ENCODE assay signal across 13 cellular contexts in the genomic region with DNA sequence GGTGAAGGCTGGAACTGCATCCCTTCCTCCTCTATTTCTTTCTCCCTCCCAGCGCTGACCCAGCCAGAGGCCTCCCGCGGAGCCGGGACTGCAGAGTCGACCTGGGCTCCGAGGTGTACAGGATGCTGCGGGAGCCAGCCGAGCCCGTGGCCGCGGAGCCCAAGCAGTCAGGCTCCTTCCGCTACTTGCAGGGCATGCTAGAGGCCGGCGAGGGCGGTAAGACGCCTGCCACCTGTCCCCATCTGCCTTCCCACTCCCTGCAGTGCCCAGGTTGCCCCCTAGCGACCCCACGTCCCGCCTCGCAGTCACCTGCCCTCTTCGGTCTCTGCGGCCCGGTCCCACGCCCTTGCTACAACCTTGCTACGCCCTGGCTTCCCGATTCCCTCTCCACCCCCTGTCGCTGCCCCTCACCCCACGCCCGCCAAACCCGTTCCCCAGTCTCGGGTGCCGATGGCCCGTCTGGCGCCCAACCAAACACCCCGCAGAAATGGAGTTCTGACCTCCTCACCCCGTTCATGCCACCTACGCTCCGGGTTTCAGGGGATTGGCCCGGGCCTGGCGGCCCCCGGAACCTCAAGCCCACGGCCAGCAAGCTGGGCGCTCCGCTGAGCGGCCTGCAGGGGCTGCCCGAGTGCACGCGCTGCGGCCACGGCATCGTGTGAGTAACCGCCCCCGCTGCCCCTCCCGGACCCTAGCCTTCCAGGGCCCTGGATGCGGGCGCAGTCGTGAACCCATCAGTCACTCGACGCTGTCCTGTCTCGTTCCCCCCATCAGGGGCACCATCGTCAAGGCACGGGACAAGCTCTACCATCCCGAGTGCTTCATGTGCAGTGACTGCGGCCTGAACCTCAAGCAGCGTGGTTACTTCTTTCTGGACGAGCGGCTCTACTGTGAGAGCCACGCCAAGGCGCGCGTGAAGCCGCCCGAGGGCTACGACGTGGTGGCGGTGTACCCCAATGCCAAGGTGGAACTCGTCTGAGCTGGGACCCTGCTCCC. TPM values are rescaled to one million over a fixed set of nuclear protein-coding genes. Genes with fewer than 3 reads are reported as not detected.
DNase-seq lines count a peak whose midpoint lies in the region; ATAC-seq and TF ChIP-seq lines count a peak whose summit lies in the region.
"Had no signal": no experiment of that assay in that cellular context is flagged by ENCODE, and none has a peak within 500 bp of the region (broad histone marks: within the 10 kb centered on the region; RNA-seq: fewer than 3 reads in every experiment).

No MANE protein-coding gene starts in this region.

- CTCF ChIA-PET in OCI-LY7 (lab: Charles Lee; ENCODE audit: unreplicated experiment): interaction anchor here (0.6 to 0.9 kb wide), 2 partner anchors 18 to 232 kb away, joined by 3 read pairs; no protein-coding TSS in a partner anchor

- H3K79me2 ChIP-seq in DOHH2 (ENCODE audit: control insufficient read depth, low read length): no peaks in the 10 kb centered on the region
- no peaks in the 10 kb centered on the region for H3K79me2 ChIP-seq in OCI-LY7 (ENCODE audit: insufficient read depth, low read depth, low read length)

- H3K9ac ChIP-seq in endodermal cell (ENCODE audit: extremely low read depth, low read length, poor library complexity, severe bottlenecking): no peak overlapping the region

- H3K4me1 ChIP-seq in DOHH2 (ENCODE audit: control insufficient read depth, low read length) (no peaks in the 10 kb centered on the region), OCI-LY7 (ENCODE audit: insufficient read depth, low read length, poor library complexity, severe bottlenecking) (no peaks in the 10 kb centered on the region), endodermal cell (ENCODE audit: control insufficient read depth, insufficient read depth, low read length) (no peaks in the 10 kb centered on the region)

- H3K27me3 Mint-ChIP-seq in endodermal cell (ENCODE audit: insufficient read depth) (peaks cover 2% of the 10 kb centered on the region), neural crest cell (ENCODE audit: low read depth) (no peaks in the 10 kb centered on the region)

- H3K9me2 ChIP-seq in DOHH2 (replicated peaks; ENCODE audit: control insufficient read depth, low read length) (no peaks in the 10 kb centered on the region), OCI-LY7 (ENCODE audit: insufficient read depth, low read length) (no peaks in the 10 kb centered on the region)

- POLR2A ChIA-PET in OCI-LY7 (lab: Charles Lee): no interaction called here

- H3K9me3 ChIP-seq in DOHH2 (ENCODE audit: control insufficient read depth, insufficient read depth, low read length): no peaks in the 10 kb centered on the region
- no peaks in the 10 kb centered on the region for H3K9me3 ChIP-seq in OCI-LY7 (ENCODE audit: low read length)
- H3K9me3 ChIP-seq in endodermal cell (ENCODE audit: control insufficient read depth, low read length): no peaks in the 10 kb centered on the region
- H3K9me3 ChIP-seq: Caco-2 had no signal

- H3K36me3 ChIP-seq in DOHH2 (ENCODE audit: control insufficient read depth, low read length) (no peaks in the 10 kb centered on the region), OCI-LY7 (ENCODE audit: insufficient read depth, low read length) (no peaks in the 10 kb centered on the region), endodermal cell (ENCODE audit: control insufficient read depth, insufficient read depth, low read length) (peaks cover 4% of the 10 kb centered on the region)

- H3K27ac ChIP-seq in DOHH2 (ENCODE audit: low read depth, low read length) (no peak overlapping the region), OCI-LY7 (ENCODE audit: low read depth, low read length, poor library complexity, severe bottlenecking) (no peak overlapping the region), endodermal cell (ENCODE audit: low read depth, low read length) (no peak overlapping the region)

- DNase-seq in OCI-LY7 (ENCODE audit: low spot score): peak; percentile 44
- DNase-seq in endodermal cell: peak; percentile 64
- DNase-seq in neural crest cell (ENCODE audit: low read depth, low spot score): no peak
- no peak for DNase-seq in GM03348 (ENCODE audit: low spot score)
- DNase-seq: activated CD4-positive, alpha-beta T cell treated with anti-CD3 and anti-CD28 coated beads, Interleukin-2, amount 10 ng/mL, durations not matched to agents 24 days and 14 days; NCI-H526 treated with DMSO at 0.1 percent for 48 hours; stimulated activated CD4-positive, alpha-beta T cell treated with anti-CD3 and anti-CD28 coated beads, Interleukin-12 subunit alpha, Interleukin-12 subunit beta, amount 100 ng/mL, for 4 hours had no signal

- no peaks in the 10 kb centered on the region for H3K4me1 Mint-ChIP-seq in endodermal cell
- peaks cover 50% of the 10 kb centered on the region for H3K4me1 Mint-ChIP-seq in neural crest cell

- no TSS peak for BruUV-seq in OCI-LY7 (replicated peaks; lab: Mats Ljungman, UMichigan)

- ATAC-seq in GM18517 (IDR thresholded peaks at IDR 0.05; ENCODE audit: unreplicated experiment) (no peak), GM18519 (IDR thresholded peaks at IDR 0.05; ENCODE audit: low FRiP score, unreplicated experiment) (no peak), GM18502 (IDR thresholded peaks at IDR 0.05; ENCODE audit: poor library complexity, unreplicated experiment) (no peak)

- no peak overlapping the region for H3K4me3 Mint-ChIP-seq in endodermal cell
- H3K4me3 Mint-ChIP-seq in neural crest cell: no peak overlapping the region
- H3K4me3 Mint-ChIP-seq: activated CD4-positive, alpha-beta T cell treated with anti-CD3 and anti-CD28 coated beads, Interleukin-2, amount 10 ng/mL, durations not matched to agents 24 days and 14 days; nephron had no signal

- H3K4me3 ChIP-seq in DOHH2 (ENCODE audit: low read length) (no peak overlapping the region), OCI-LY7 (ENCODE audit: low read depth, low read length, poor library complexity, severe bottlenecking) (no peak overlapping the region), endodermal cell (ENCODE audit: low read length) (no peak overlapping the region)

- H3K9me3 Mint-ChIP-seq in endodermal cell: no peaks in the 10 kb centered on the region
- no peaks in the 10 kb centered on the region for H3K9me3 Mint-ChIP-seq in neural crest cell
- H3K9me3 Mint-ChIP-seq: activated CD4-positive, alpha-beta T cell treated with anti-CD3 and anti-CD28 coated beads, Interleukin-2, amount 10 ng/mL, durations not matched to agents 24 days and 14 days; nephron had no signal

- no peaks in the 10 kb centered on the region for H4K20me1 ChIP-seq in DOHH2 (ENCODE audit: control insufficient read depth, insufficient read depth, low read depth, low read length)
- no peaks in the 10 kb centered on the region for H4K20me1 ChIP-seq in OCI-LY7 (ENCODE audit: insufficient read depth, low read length)

- WGBS in endodermal cell (ENCODE audit: insufficient coverage in 1 of 2, insufficient read length in 1 of 2), 2 experiments: 95 to 96% methylated on average over 43 to 77 of the region's 77 CpGs

- H3K36me3 Mint-ChIP-seq in endodermal cell (ENCODE audit: low read depth): no peaks in the 10 kb centered on the region
- peaks cover 9% of the 10 kb centered on the region for H3K36me3 Mint-ChIP-seq in neural crest cell (ENCODE audit: low read depth)

- TF ChIP-seq CTCF in DOHH2 (IDR thresholded peaks at IDR 0.05; ENCODE audit: low read depth, low read length, poor library complexity, severe bottlenecking): peak; percentile 41
- TF ChIP-seq CTCF in OCI-LY7 (conservative IDR thresholded peaks at IDR 0.05; ENCODE audit: low read length): peak; percentile 44
- peak; percentile 37 for TF ChIP-seq CTCF in endodermal cell (conservative IDR thresholded peaks at IDR 0.05)
- TF ChIP-seq CTCF in neural crest cell (conservative IDR thresholded peaks at IDR 0.05): no peak

- H3K4me2 ChIP-seq in DOHH2 (ENCODE audit: low read length): no peak overlapping the region
- no peak overlapping the region for H3K4me2 ChIP-seq in OCI-LY7 (ENCODE audit: low read length)

- H2AFZ ChIP-seq in OCI-LY7 (ENCODE audit: low read length): 0 out of 2 replicates have a peak overlapping the region, but pooled peaks have one; percentile 21

- peaks cover 11% of the 10 kb centered on the region for H3K27me3 ChIP-seq in DOHH2 (ENCODE audit: control insufficient read depth, low read length)
- H3K27me3 ChIP-seq in endodermal cell (ENCODE audit: control insufficient read depth, insufficient read depth, low read length, poor library complexity, severe bottlenecking): no peaks in the 10 kb centered on the region

- intact Hi-C loops in OCI-LY7 (cut with micrococcal nuclease; ENCODE audit: unreplicated experiment): loop anchor here (2.0 to 10.0 kb wide), 3 partner anchors 87 to 231 kb away; no protein-coding TSS in a partner anchor

- H3F3A ChIP-seq in DOHH2 (ENCODE audit: control insufficient read depth, insufficient read depth): no peaks in the 10 kb centered on the region

- no peak overlapping the region for H3K27ac Mint-ChIP-seq in endodermal cell
- H3K27ac Mint-ChIP-seq in neural crest cell (ENCODE audit: unreplicated experiment): peak overlapping the region; percentile 57
- H3K27ac Mint-ChIP-seq: activated CD4-positive, alpha-beta T cell treated with anti-CD3 and anti-CD28 coated beads, Interleukin-2, amount 10 ng/mL, durations not matched to agents 24 days and 14 days had no signal

RNA-seq across cellular contexts. Expression of gene PDLIM4, which starts 14.1 kb away (rescaled TPM):
- not detected in 2 replicates for total RNA-seq in OCI-LY7 (2014; rRNA removed; shearing (Covaris generic))
- total RNA-seq in OCI-LY7 (2022): not detected in 2 replicates
- total RNA-seq in endodermal cell: 10 to 100 TPM in 1 of 2 donors, 1 to 10 TPM in 1; 9.0 to 11.2 TPM
- polyA plus RNA-seq in endodermal cell (2013, experiment 1 of 2): 32.8 TPM
- polyA plus RNA-seq in endodermal cell (2013, experiment 2 of 2): 29.0 TPM
- 37.4 and 38.0 TPM in 2 replicates for total RNA-seq in neural crest cell
- total RNA-seq: Caco-2 had no signal

RNA-seq across cellular contexts. Expression of gene SLC22A4, which starts 22.6 kb away (rescaled TPM):
- not detected in 2 replicates for total RNA-seq in OCI-LY7 (2014; rRNA removed; shearing (Covaris generic))
- total RNA-seq in OCI-LY7 (2022) (not detected in 2 replicates), endodermal cell (under 1 TPM in 1 of 2 donors, not detected in 1; 0.68 TPM), neural crest cell (0.47 and 0.68 TPM in 2 replicates)
- 0.18 TPM for polyA plus RNA-seq in endodermal cell (2013, experiment 1 of 2)
- polyA plus RNA-seq in endodermal cell (2013, experiment 2 of 2): 0.12 TPM

RNA-seq across cellular contexts. Expression of gene P4HA2, which starts 43.9 kb away (rescaled TPM):
- 7.2 and 8.9 TPM in 2 replicates for total RNA-seq in OCI-LY7 (2014; rRNA removed; shearing (Covaris generic))
- 0.32 and 0.33 TPM in 2 replicates for total RNA-seq in OCI-LY7 (2022)
- total RNA-seq in endodermal cell: 10 to 100 TPM; 15.1 to 19.6 TPM
- 16.6 TPM for polyA plus RNA-seq in endodermal cell (2013, experiment 1 of 2)
- 14.6 TPM for polyA plus RNA-seq in endodermal cell (2013, experiment 2 of 2)
- total RNA-seq in neural crest cell: 10.8 and 11.3 TPM in 2 replicates

Comparison
In these comparisons a context has a peak if more than half of its experiments do, and no peak if none do; other contexts are left out.
1. DNase-seq: peak in OCI-LY7 (single experiment) and endodermal cell (single experiment); none in neural crest cell (single experiment) and GM03348 (single experiment).
2. RNA of gene PDLIM4, which starts 14.1 kb away (total RNA-seq): 37.4 to 38.0 TPM in neural crest cell and 9.0 to 11.2 TPM in endodermal cell; not detected in OCI-LY7; every median in the first group is over 10 times any median in the second.